Comparison of ENCODE assay signal across 14 cellular contexts in the genomic region with DNA sequence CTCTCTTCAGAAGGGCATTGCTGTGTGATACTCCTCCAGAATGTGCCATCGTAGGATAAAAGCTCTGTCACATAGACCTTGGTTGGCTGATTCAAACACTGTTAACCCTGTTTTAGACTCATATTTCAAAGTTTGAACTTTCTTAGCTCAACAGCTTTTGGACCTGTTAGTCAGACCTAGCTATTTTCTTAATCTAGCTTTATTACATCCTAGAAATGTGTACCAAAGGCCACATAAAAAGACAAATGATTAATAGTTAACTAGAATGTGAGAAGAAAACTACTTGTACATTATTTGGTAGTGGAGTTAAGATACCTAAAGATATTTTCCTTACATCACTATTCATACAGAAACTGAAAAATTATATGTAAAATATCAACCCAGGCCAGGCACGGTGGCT. TPM values are rescaled to one million over a fixed set of nuclear protein-coding genes. Genes with fewer than 3 reads are reported as not detected.
DNase-seq lines count a peak whose midpoint lies in the region; ATAC-seq, FAIRE-seq and TF ChIP-seq lines count a peak whose summit lies in the region.
"Had no signal": no experiment of that assay in that cellular context is flagged by ENCODE, and none has a peak within 500 bp of the region (broad histone marks: within the 10 kb centered on the region; RNA-seq: fewer than 3 reads in every experiment).

No MANE protein-coding gene starts in this region.

- H3K27me3 ChIP-seq in AG04450 (ENCODE audit: control insufficient read depth, insufficient read depth, low read length) (no peaks in the 10 kb centered on the region), prostate gland (replicated peaks; ENCODE audit: insufficient read depth) (no peaks in the 10 kb centered on the region)
- H3K27me3 ChIP-seq: uterus had no signal

- 32% methylated on average over 2 of the region's 2 CpGs for WGBS in prostate gland
- WGBS in lower leg skin, 2 donors, result 68 to 75% methylated on average over 2 of the region's 2 CpGs

- CTCF ChIA-PET in AG04450 (lab: Charles Lee), result interaction anchor here (1.1 to 3.6 kb wide), 5 partner anchors 10 to 111 kb away, joined by 3 to 31 read pairs (median 4); no protein-coding TSS in a partner anchor

- no peak overlapping the region for H3K27ac ChIP-seq in AG04450 (ENCODE audit: low read depth, low read length)
- H3K27ac ChIP-seq in prostate gland, result peak overlapping the region; percentile 95 to 97

- POLR2A ChIA-PET in AG04450 (lab: Yijun Ruan, JAX), result interaction anchor here (0.9 to 2.2 kb wide), 4 partner anchors 25 to 89 kb away, joined by 4 to 9 read pairs (median 6); partner anchors contain the start of genes GLRX and RFESD

- no peak for FAIRE-seq in RCC 7860 (lab: Jason Lieb, UNC)

- peaks cover 6% of the 10 kb centered on the region for H3K4me1 ChIP-seq in prostate gland (replicated peaks)
- H3K4me1 ChIP-seq: uterus had no signal

- H3K36me3 ChIP-seq in prostate gland, result no peaks in the 10 kb centered on the region
- H3K36me3 ChIP-seq: uterus had no signal

- ATAC-seq in HG03442 (IDR thresholded peaks at IDR 0.05; ENCODE audit: unreplicated experiment), result no peak
- ATAC-seq in GM19455 (IDR thresholded peaks at IDR 0.05; ENCODE audit: unreplicated experiment), result no peak

- TF ChIP-seq POLR2A in prostate gland (IDR thresholded peaks at IDR 0.05), result no peak
- TF ChIP-seq POLR2A in lower leg skin (IDR thresholded peaks at IDR 0.05), result no peak

- TF ChIP-seq CTCF in AG04450 (IDR thresholded peaks at IDR 0.05; ENCODE audit: low read depth, low read length), result no peak
- TF ChIP-seq CTCF in foreskin fibroblast (IDR thresholded peaks at IDR 0.05; ENCODE audit: low read depth, low read length), result no peak
- no peak for TF ChIP-seq CTCF in prostate gland (IDR thresholded peaks at IDR 0.05)
- no peak for TF ChIP-seq CTCF in lower leg skin (IDR thresholded peaks at IDR 0.05)

- H3K4me3 ChIP-seq in AG04450 (ENCODE audit: low read depth, low read length), result peak overlapping the region; percentile 91
- H3K4me3 ChIP-seq in foreskin fibroblast (ENCODE audit: low read depth in 1 of 2, low read length in 2 of 2), result peak overlapping the region; percentile 87 to 93
- peak overlapping the region in 1 of 2 donors; percentile 91 for H3K4me3 ChIP-seq in prostate gland
- H3K4me3 ChIP-seq in lower leg skin (ENCODE audit: low read depth, poor library complexity, severe bottlenecking), result no peak overlapping the region

- H3K9me3 ChIP-seq in AG04450 (ENCODE audit: control insufficient read depth, insufficient read depth, low read length) (peaks cover 2% of the 10 kb centered on the region; the same call in 1 of the 2 replicates), prostate gland (no peaks in the 10 kb centered on the region)
- H3K9me3 ChIP-seq: uterus had no signal

- intact Hi-C loops in prostate gland (cut with DNase I), result no loop called here
- intact Hi-C loops in lower leg skin (cut with DNase I; ENCODE audit: low total_unique reads), result no loop called here

- DNase-seq in AG04450 (ENCODE audit: low read depth, low spot score) (no peak), RCC 7860 (ENCODE audit: low spot score) (peak; percentile 4), foreskin fibroblast (no peak), prostate gland (ENCODE audit: low spot score) (no peak), NCI-H446 (lab: John Stamatoyannopoulos, UW) (no peak), lower leg skin (ENCODE audit: low spot score in 2 of 2) (no peak)
- DNase-seq: activated T-cell treated with anti-CD3 and anti-CD28 coated beads, Interleukin-2, amount 50 U/mL, for 24 hours; DMS153; effector memory CD4-positive, alpha-beta T cell; glutamatergic neuron; NCI-H1048; uterus had no signal

RNA-seq across cellular contexts. Expression of gene RHOBTB3, which starts 4.3 kb away (rescaled TPM):
- 303 and 360 TPM in 2 replicates for polyA plus RNA-seq in AG04450 (2011; rRNA removed)
- 690 and 767 TPM in 2 replicates for polyA minus RNA-seq in AG04450 (2011; rRNA and poly(A)+ RNA removed)
- total RNA-seq in prostate gland, result 100 to 1,000 TPM in 1 of 2 donors, 10 to 100 TPM in 1; 87.3 to 134 TPM
- 10 to 100 TPM; 16.7 to 39.4 (median 28.2) TPM for total RNA-seq in lower leg skin

RNA-seq across cellular contexts. Expression of gene SPATA9, which starts 52.6 kb away (rescaled TPM):
- polyA plus RNA-seq in AG04450 (2011; rRNA removed), result 1.8 and 2.4 TPM in 2 replicates
- 0.18 and 0.39 TPM in 2 replicates for polyA minus RNA-seq in AG04450 (2011; rRNA and poly(A)+ RNA removed)
- 1 to 10 TPM in 1 of 2 donors, not detected in 1; 2.3 TPM for total RNA-seq in prostate gland
- total RNA-seq in lower leg skin, result under 1 TPM in 1 of 4 donors, not detected in 3; 0.99 TPM
